Comparison of ENCODE assay signal across 8 cellular contexts in genomic region chr9:133184971-133185370, GRCh38. TPM values are rescaled to one million over a fixed set of nuclear protein-coding genes. Genes with fewer than 3 reads are reported as not detected.
DNase-seq lines count a peak whose midpoint lies in the region; ATAC-seq and TF ChIP-seq lines count a peak whose summit lies in the region.

No MANE protein-coding gene starts in this region.

- H3K79me2 ChIP-seq in GM23338 (replicated peaks; ENCODE audit: insufficient read depth): no peaks in the 10 kb centered on the region

- H3K4me3 ChIP-seq in GM23338: no peak overlapping the region

- ATAC-seq in GM23338 (peak; percentile 39), omental fat pad (ENCODE audit: low FRiP score) (peak; percentile 81), GM19328 (IDR thresholded peaks at IDR 0.05; ENCODE audit: unreplicated experiment) (no peak), HG02884 (IDR thresholded peaks at IDR 0.05; ENCODE audit: unreplicated experiment) (no peak)

- DNase-seq in GM23338 (ENCODE audit: low spot score): peak; percentile 75
- peak; percentile 70 for DNase-seq in NCI-H226
- peak; percentile 71 for DNase-seq in activated CD4-positive, alpha-beta memory T cell treated with anti-CD3 and anti-CD28 coated beads for 36 hours
- peak; percentile 52 for DNase-seq in fibroblast of the conjunctiva (ENCODE audit: low read depth)
- no peak for DNase-seq in omental fat pad (ENCODE audit: low spot score)

- H3K4me2 ChIP-seq in GM23338: no peak overlapping the region

- H3K4me3 Mint-ChIP-seq in GM23338: no peak overlapping the region
- H3K4me3 Mint-ChIP-seq in activated CD4-positive, alpha-beta memory T cell treated with anti-CD3 and anti-CD28 coated beads for 36 hours: no peak overlapping the region

- H3K27me3 ChIP-seq in GM23338 (ENCODE audit: insufficient read depth): peaks cover 10% of the 10 kb centered on the region; the same call in 1 of the 2 replicates

- CTCF ChIA-PET in activated CD4-positive, alpha-beta memory T cell treated with anti-CD3 and anti-CD28 coated beads for 36 hours (lab: Charles Lee): interaction anchor here (1.0 to 3.4 kb wide), 4 partner anchors 16 to 300 kb away, joined by 4 to 40 read pairs (median 10); partner anchors contain the start of gene REXO4

- H3K9me3 Mint-ChIP-seq in GM23338: no peaks in the 10 kb centered on the region
- H3K9me3 Mint-ChIP-seq in activated CD4-positive, alpha-beta memory T cell treated with anti-CD3 and anti-CD28 coated beads for 36 hours: no peaks in the 10 kb centered on the region

- H3F3A ChIP-seq in GM23338 (replicated peaks; ENCODE audit: low read depth): no peaks in the 10 kb centered on the region

- no peaks in the 10 kb centered on the region for H3K9me2 ChIP-seq in GM23338 (ENCODE audit: insufficient read depth)

- peaks cover 2% of the 10 kb centered on the region; the same call in 1 of the 3 replicates for H3K4me1 Mint-ChIP-seq in GM23338
- peaks cover 20% of the 10 kb centered on the region for H3K4me1 Mint-ChIP-seq in activated CD4-positive, alpha-beta memory T cell treated with anti-CD3 and anti-CD28 coated beads for 36 hours (ENCODE audit: low read depth)

- TF ChIP-seq CTCF in C4-2B (conservative IDR thresholded peaks at IDR 0.05) (peak; percentile 43), GM23338 (conservative IDR thresholded peaks at IDR 0.05; ENCODE audit: low read depth in 2 of 2) (peak; percentile 49 to 73), omental fat pad (IDR thresholded peaks at IDR 0.05) (no peak)

- POLR2A ChIA-PET in activated CD4-positive, alpha-beta memory T cell treated with anti-CD3 and anti-CD28 coated beads for 36 hours (lab: Charles Lee): no interaction called here

- H4K20me1 ChIP-seq in GM23338 (replicated peaks; ENCODE audit: insufficient read depth): no peaks in the 10 kb centered on the region

- H3K36me3 ChIP-seq in GM23338 (ENCODE audit: insufficient read depth): no peaks in the 10 kb centered on the region

- no peak overlapping the region for H2AFZ ChIP-seq in GM23338

- H3K27ac Mint-ChIP-seq in GM23338: no peak overlapping the region
- H3K27ac Mint-ChIP-seq in activated CD4-positive, alpha-beta memory T cell treated with anti-CD3 and anti-CD28 coated beads for 36 hours: no peak overlapping the region

- H3K27ac ChIP-seq in C4-2B (no peak overlapping the region), GM23338 (ENCODE audit: low read depth) (no peak overlapping the region)

- H3K27me3 Mint-ChIP-seq in GM23338 (ENCODE audit: insufficient read depth, low read depth, poor library complexity): peaks cover 14% of the 10 kb centered on the region
- H3K27me3 Mint-ChIP-seq in activated CD4-positive, alpha-beta memory T cell treated with anti-CD3 and anti-CD28 coated beads for 36 hours: peaks cover 21% of the 10 kb centered on the region

- no peaks in the 10 kb centered on the region for H3K4me1 ChIP-seq in GM23338 (ENCODE audit: insufficient read depth)

- no peaks in the 10 kb centered on the region for H3K36me3 Mint-ChIP-seq in GM23338 (ENCODE audit: low read depth)
- no peaks in the 10 kb centered on the region for H3K36me3 Mint-ChIP-seq in activated CD4-positive, alpha-beta memory T cell treated with anti-CD3 and anti-CD28 coated beads for 36 hours

- intact Hi-C loops in activated CD4-positive, alpha-beta memory T cell treated with anti-CD3 and anti-CD28 coated beads for 36 hours (cut with micrococcal nuclease): loop anchor here (5.0 to 10.0 kb wide), 2 partner anchors 162 to 220 kb away; partner anchors contain the start of genes MED22 and RPL7A

TF ChIP-seq in GM23338, 12 proteins besides CTCF, POLR2A, EP300 and RAD21 (continues in another document):
- TF ChIP-seq ZNF331 (CRISPR knock-in tag; IDR thresholded peaks at IDR 0.05; ENCODE audit: low read depth) (no peak), EZH2phosphoT487 (IDR thresholded peaks at IDR 0.05; ENCODE audit: unreplicated experiment) (no peak), CREB1 (CRISPR knock-in tag; IDR thresholded peaks at IDR 0.05; ENCODE audit: low read depth) (no peak), ETS1 (IDR thresholded peaks at IDR 0.05) (no peak), POLR2AphosphoS5 (IDR thresholded peaks at IDR 0.05; ENCODE audit: low read depth) (no peak), NANOG (IDR thresholded peaks at IDR 0.05; ENCODE audit: borderline replicate concordance) (no peak), EZH2 (IDR thresholded peaks at IDR 0.05; ENCODE audit: low read depth, unreplicated experiment) (no peak), ZNF114 (CRISPR knock-in tag; IDR thresholded peaks at IDR 0.05) (no peak)
- TF ChIP-seq, protein P1, sequence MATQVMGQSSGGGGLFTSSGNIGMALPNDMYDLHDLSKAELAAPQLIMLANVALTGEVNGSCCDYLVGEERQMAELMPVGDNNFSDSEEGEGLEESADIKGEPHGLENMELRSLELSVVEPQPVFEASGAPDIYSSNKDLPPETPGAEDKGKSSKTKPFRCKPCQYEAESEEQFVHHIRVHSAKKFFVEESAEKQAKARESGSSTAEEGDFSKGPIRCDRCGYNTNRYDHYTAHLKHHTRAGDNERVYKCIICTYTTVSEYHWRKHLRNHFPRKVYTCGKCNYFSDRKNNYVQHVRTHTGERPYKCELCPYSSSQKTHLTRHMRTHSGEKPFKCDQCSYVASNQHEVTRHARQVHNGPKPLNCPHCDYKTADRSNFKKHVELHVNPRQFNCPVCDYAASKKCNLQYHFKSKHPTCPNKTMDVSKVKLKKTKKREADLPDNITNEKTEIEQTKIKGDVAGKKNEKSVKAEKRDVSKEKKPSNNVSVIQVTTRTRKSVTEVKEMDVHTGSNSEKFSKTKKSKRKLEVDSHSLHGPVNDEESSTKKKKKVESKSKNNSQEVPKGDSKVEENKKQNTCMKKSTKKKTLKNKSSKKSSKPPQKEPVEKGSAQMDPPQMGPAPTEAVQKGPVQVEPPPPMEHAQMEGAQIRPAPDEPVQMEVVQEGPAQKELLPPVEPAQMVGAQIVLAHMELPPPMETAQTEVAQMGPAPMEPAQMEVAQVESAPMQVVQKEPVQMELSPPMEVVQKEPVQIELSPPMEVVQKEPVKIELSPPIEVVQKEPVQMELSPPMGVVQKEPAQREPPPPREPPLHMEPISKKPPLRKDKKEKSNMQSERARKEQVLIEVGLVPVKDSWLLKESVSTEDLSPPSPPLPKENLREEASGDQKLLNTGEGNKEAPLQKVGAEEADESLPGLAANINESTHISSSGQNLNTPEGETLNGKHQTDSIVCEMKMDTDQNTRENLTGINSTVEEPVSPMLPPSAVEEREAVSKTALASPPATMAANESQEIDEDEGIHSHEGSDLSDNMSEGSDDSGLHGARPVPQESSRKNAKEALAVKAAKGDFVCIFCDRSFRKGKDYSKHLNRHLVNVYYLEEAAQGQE (IDR thresholded peaks at IDR 0.05; ENCODE audit: unreplicated experiment): no peak

RNA-seq across cellular contexts. Expression of gene GBGT1, which starts 21.3 kb away (rescaled TPM):
- 15.7 and 22.4 TPM in 2 replicates for total RNA-seq in GM23338 (2014; rRNA removed; shearing (Covaris generic))
- polyA plus RNA-seq in GM23338 (2016; fragmentation: Nextera tagmentation; extraction: Ambion mirVana): 3.7 and 4.9 TPM in 2 replicates
- total RNA-seq in activated CD4-positive, alpha-beta memory T cell treated with anti-CD3 and anti-CD28 coated beads for 36 hours: 1 to 10 TPM; 3.2 to 3.6 TPM
- total RNA-seq in omental fat pad: 10 to 100 TPM; 23.4 to 29.1 (median 26.9) TPM

RNA-seq across cellular contexts. Expression of gene OBP2B, which starts 24.1 kb away (rescaled TPM):
- total RNA-seq in GM23338 (2014; rRNA removed; shearing (Covaris generic)): not detected in 2 replicates
- polyA plus RNA-seq in GM23338 (2016; fragmentation: Nextera tagmentation; extraction: Ambion mirVana): not detected in 2 replicates
- not detected for total RNA-seq in activated CD4-positive, alpha-beta memory T cell treated with anti-CD3 and anti-CD28 coated beads for 36 hours
- not detected for total RNA-seq in omental fat pad

Comparison
In these comparisons a context has a peak if more than half of its experiments do, and no peak if none do; other contexts are left out.
1. CTCF ChIP-seq: peak in C4-2B (single experiment) and GM23338 (2 of 2); none in omental fat pad (0 of 3).
2. ATAC-seq: peak in GM23338 (single experiment) and omental fat pad (single experiment); none in GM19328 (single experiment) and HG02884 (single experiment).